8 cellular contexts compared by ENCODE assay signal in the genomic region with DNA sequence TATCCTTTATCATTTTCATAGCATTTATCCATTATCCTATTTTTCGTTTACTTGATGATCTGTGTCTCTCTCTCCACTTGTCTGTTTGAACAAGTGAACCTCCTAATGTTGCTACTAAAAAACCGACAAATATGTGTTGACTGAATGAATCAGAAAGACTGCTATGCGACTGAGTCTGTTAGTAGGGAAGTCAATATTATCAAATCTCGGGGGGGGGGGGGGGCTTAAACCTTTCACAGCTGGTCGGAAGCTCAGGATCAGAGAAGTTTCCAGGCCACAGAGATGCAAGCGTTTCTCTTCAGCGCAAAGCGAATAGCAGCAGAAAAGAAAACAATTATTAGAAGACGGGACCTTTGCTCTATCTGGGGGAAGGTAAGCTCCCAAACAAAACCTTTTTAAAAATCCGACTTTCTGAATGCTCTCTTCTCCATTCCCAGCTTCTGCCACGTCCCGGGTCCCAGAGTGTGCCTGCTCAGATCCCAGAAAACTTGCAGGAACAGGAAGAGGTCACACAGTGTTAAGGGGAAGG. TPM values are rescaled to one million over a fixed set of nuclear protein-coding genes. Genes with fewer than 3 reads are reported as not detected.
DNase-seq lines count a peak whose midpoint lies in the region; ATAC-seq, FAIRE-seq and TF ChIP-seq lines count a peak whose summit lies in the region.

No MANE protein-coding gene starts in this region.

- H3K9me1 ChIP-seq in keratinocyte (ENCODE audit: control insufficient read depth, extremely low read depth, insufficient read depth, low read length), result no peaks in the 10 kb centered on the region

- H3K9me3 ChIP-seq in heart left ventricle (no peaks in the 10 kb centered on the region), keratinocyte (ENCODE audit: control insufficient read depth, low read depth, low read length) (no peaks in the 10 kb centered on the region), testis (no peaks in the 10 kb centered on the region)

- peaks cover 5% of the 10 kb centered on the region for H3K9me3 Mint-ChIP-seq in activated naive CD8-positive, alpha-beta T cell treated with anti-CD3 and anti-CD28 coated beads, Interleukin-2, amount 10 ng/mL, durations not matched to agents 7 days and 5 days

- H3K27me3 ChIP-seq in heart left ventricle (no peaks in the 10 kb centered on the region), keratinocyte (ENCODE audit: control insufficient read depth, extremely low read depth, insufficient read depth, low read length) (no peaks in the 10 kb centered on the region), testis (no peaks in the 10 kb centered on the region)

- H3K36me3 ChIP-seq in heart left ventricle (peaks cover 0 to 25% (median 15%) of the 10 kb centered on the region in 9 donors), keratinocyte (ENCODE audit: control insufficient read depth in 2 of 2, extremely low read depth in 1 of 2, insufficient read depth in 2 of 2, low read length in 2 of 2) (peaks cover 5 to 7% of the 10 kb centered on the region in 2 experiments), testis (ENCODE audit: low read depth, missing control alignments) (no peaks in the 10 kb centered on the region)

- no peaks in the 10 kb centered on the region for H4K20me1 ChIP-seq in keratinocyte (ENCODE audit: control insufficient read depth, extremely low read depth, insufficient read depth, low read length)

- H3K4me2 ChIP-seq in keratinocyte (ENCODE audit: control insufficient read depth, extremely low read depth, insufficient read depth, low read depth, low read length), result peak overlapping the region; percentile 88

- peak overlapping the region; percentile 94 for H3K4me3 Mint-ChIP-seq in activated naive CD8-positive, alpha-beta T cell treated with anti-CD3 and anti-CD28 coated beads, Interleukin-2, amount 10 ng/mL, durations not matched to agents 7 days and 5 days

- H3K4me1 ChIP-seq in heart left ventricle, result peaks cover 0 to 32% (median 20%) of the 10 kb centered on the region in 12 donors
- peaks cover 12% of the 10 kb centered on the region for H3K4me1 ChIP-seq in keratinocyte (ENCODE audit: control insufficient read depth, extremely low read depth, insufficient read depth, low read length)
- H3K4me1 ChIP-seq in testis, result peaks cover 11% of the 10 kb centered on the region

- no peaks in the 10 kb centered on the region for H3K27me3 Mint-ChIP-seq in activated naive CD8-positive, alpha-beta T cell treated with anti-CD3 and anti-CD28 coated beads, Interleukin-2, amount 10 ng/mL, durations not matched to agents 7 days and 5 days

- TF ChIP-seq CTCF in heart left ventricle (IDR thresholded peaks at IDR 0.05), result no peak
- TF ChIP-seq CTCF in keratinocyte (optimal IDR thresholded peaks at IDR 0.05 in 1 of 3, IDR thresholded peaks at IDR 0.05 in 1 of 3, conservative IDR thresholded peaks at IDR 0.05 in 1 of 3; ENCODE audit: extremely low read depth in 1 of 3, insufficient read depth in 2 of 3, low read length in 3 of 3), result no peak
- TF ChIP-seq CTCF in testis (IDR thresholded peaks at IDR 0.05), result no peak
- no peak for TF ChIP-seq CTCF in GM10266 (IDR thresholded peaks at IDR 0.05; ENCODE audit: control insufficient read depth, insufficient read depth, low read depth, missing control alignments)

- TF ChIP-seq POLR2A in heart left ventricle (IDR thresholded peaks at IDR 0.05) (no peak), testis (IDR thresholded peaks at IDR 0.05) (no peak)

- peaks cover 32% of the 10 kb centered on the region for H3K79me2 ChIP-seq in keratinocyte (ENCODE audit: control insufficient read depth, insufficient read depth, low read length)

- dilution Hi-C loops in keratinocyte (cut with MboI; ENCODE audit: extremely low pct_ligation_motif_present, low sequenced_read_pairs), result no loop called here

- peak overlapping the region; percentile 99 for H3K27ac Mint-ChIP-seq in activated naive CD8-positive, alpha-beta T cell treated with anti-CD3 and anti-CD28 coated beads, Interleukin-2, amount 10 ng/mL, durations not matched to agents 7 days and 5 days

- DNase-seq in heart left ventricle (no peak), left ventricle myocardium superior (no peak), keratinocyte (ENCODE audit: low read depth, low spot score) (no peak), testis (no peak), kidney glomerular epithelial cell (lab: John Stamatoyannopoulos, UW) (no peak), GM10266 (ENCODE audit: extremely low spot score) (no peak)
- no peak for DNase-seq in activated naive CD8-positive, alpha-beta T cell treated with anti-CD3 and anti-CD28 coated beads, Interleukin-2, amount 10 ng/mL, durations not matched to agents 7 days and 5 days

- WGBS in heart left ventricle, 4 donors, result 0 to 1% (median 0%) methylated on average over 12 of the region's 12 CpGs
- WGBS in testis, 2 donors, result 0 to 1% methylated on average over 12 of the region's 12 CpGs

- H3K27ac ChIP-seq in heart left ventricle (peak overlapping the region; percentile 88 to 94 (median 91)), keratinocyte (ENCODE audit: control insufficient read depth, insufficient read depth, low read length) (peak overlapping the region; percentile 99), testis (peak overlapping the region; percentile 85 to 86)

- H3K4me3 ChIP-seq in heart left ventricle (peak overlapping the region; percentile 48 to 97 (median 78)), keratinocyte (ENCODE audit: control insufficient read depth in 2 of 3, extremely low read depth in 1 of 3, insufficient read depth in 2 of 3, low read depth in 1 of 3, low read length in 3 of 3) (peak overlapping the region; percentile 73 to 96 (median 86)), testis (peak overlapping the region; percentile 84 to 90)

- peak overlapping the region; percentile 99 for H2AFZ ChIP-seq in keratinocyte (ENCODE audit: control insufficient read depth, low read length)

- H3K4me1 Mint-ChIP-seq in activated naive CD8-positive, alpha-beta T cell treated with anti-CD3 and anti-CD28 coated beads, Interleukin-2, amount 10 ng/mL, durations not matched to agents 7 days and 5 days, result peaks cover 24% of the 10 kb centered on the region

- FAIRE-seq in keratinocyte (lab: Jason Lieb, UNC), result no peak

- ATAC-seq in heart left ventricle (no peak), left ventricle myocardium superior (no peak), GM18868 (IDR thresholded peaks at IDR 0.05; ENCODE audit: unreplicated experiment) (no peak)
- ATAC-seq in activated naive CD8-positive, alpha-beta T cell treated with anti-CD3 and anti-CD28 coated beads, Interleukin-2, amount 10 ng/mL, durations not matched to agents 7 days and 5 days (ENCODE audit: low read depth), result no peak

- intact Hi-C loops in heart left ventricle (cut with DNase I), result loop anchor here in 4 of 10 donors (5.0 to 10.0 kb wide), 4 partner anchors 245 to 1628 kb away; a partner anchor contains a TSS
- intact Hi-C loops in left ventricle myocardium superior (cut with micrococcal nuclease), result no loop called here
- intact Hi-C loops in testis (cut with DNase I; ENCODE audit: low total_unique reads), result no loop called here

- POLR2A ChIA-PET in activated naive CD8-positive, alpha-beta T cell treated with anti-CD3 and anti-CD28 coated beads, Interleukin-2, amount 10 ng/mL, durations not matched to agents 7 days and 5 days (lab: Charles Lee), result interaction anchor here (0.6 to 0.7 kb wide), 2 partner anchors 378 to 519 kb away, joined by 3 read pairs; no protein-coding TSS in a partner anchor

- H3K36me3 Mint-ChIP-seq in activated naive CD8-positive, alpha-beta T cell treated with anti-CD3 and anti-CD28 coated beads, Interleukin-2, amount 10 ng/mL, durations not matched to agents 7 days and 5 days, result peaks cover 23% of the 10 kb centered on the region

- H3K9ac ChIP-seq in keratinocyte (ENCODE audit: control insufficient read depth, extremely low read depth, insufficient read depth, low read length), result peak overlapping the region; percentile 92

RNA-seq across cellular contexts. Expression of a gene that starts 0.4 kb away (rescaled TPM):
- total RNA-seq in heart left ventricle (10 to 100 TPM in 8 of 9 donors, 1 to 10 TPM in 1; 8.2 to 23.6 (median 16.9) TPM), left ventricle myocardium superior (25.0 TPM), testis (10 to 100 TPM; 20.4 to 26.5 TPM)
- polyA plus RNA-seq in heart left ventricle (10 to 100 TPM; 10.0 to 20.8 TPM), keratinocyte (11.6 to 34.5 TPM (median 15.4 TPM) in 3 replicates), testis (ENCODE audit: insufficient read depth, low read depth, low replicate concordance) (15.0 TPM)
- 10 to 100 TPM; 23.6 to 28.1 TPM for total RNA-seq in activated naive CD8-positive, alpha-beta T cell treated with anti-CD3 and anti-CD28 coated beads, Interleukin-2, amount 10 ng/mL, durations not matched to agents 7 days and 5 days
- polyA plus RNA-seq in keratinocyte (2011; ENCODE audit: low read depth), result 72.3 TPM
- 8.5 and 23.1 TPM in 2 replicates for polyA plus RNA-seq in keratinocyte (2011; cell fraction: cytosol; rRNA removed)
- polyA plus RNA-seq in keratinocyte (2011; cell fraction: nucleus; rRNA removed), result 18.3 and 19.3 TPM in 2 replicates
- 21.1 and 22.1 TPM in 2 replicates for polyA plus RNA-seq in keratinocyte (2012; ENCODE audit: low replicate concordance)
- polyA minus RNA-seq in keratinocyte, result 0.98 to 27.9 TPM (median 6.4 TPM) in 3 replicates
- polyA minus RNA-seq in keratinocyte (2011; cell fraction: cytosol; rRNA and poly(A)+ RNA removed), result 6.5 TPM
- 10.0 and 13.7 TPM in 2 replicates for polyA minus RNA-seq in keratinocyte (2011; cell fraction: nucleus; rRNA and poly(A)+ RNA removed)

RNA-seq across cellular contexts. Expression of a gene that starts 40.2 kb away (rescaled TPM):
- total RNA-seq in heart left ventricle (under 1 TPM in 3 of 9 donors, not detected in 6; 0.12 to 0.33 (median 0.22) TPM), left ventricle myocardium superior (not detected), testis (not detected)
- polyA plus RNA-seq in heart left ventricle (not detected), keratinocyte (not detected in 3 replicates), testis (ENCODE audit: insufficient read depth, low read depth, low replicate concordance) (0.76 TPM)
- not detected for total RNA-seq in activated naive CD8-positive, alpha-beta T cell treated with anti-CD3 and anti-CD28 coated beads, Interleukin-2, amount 10 ng/mL, durations not matched to agents 7 days and 5 days
- polyA plus RNA-seq in keratinocyte (2011; ENCODE audit: low read depth), result not detected
- not detected in 2 replicates for polyA plus RNA-seq in keratinocyte (2011; cell fraction: cytosol; rRNA removed)
- polyA plus RNA-seq in keratinocyte (2011; cell fraction: nucleus; rRNA removed), result not detected in 2 replicates
- not detected in 2 replicates for polyA plus RNA-seq in keratinocyte (2012; ENCODE audit: low replicate concordance)
- not detected in 3 replicates for polyA minus RNA-seq in keratinocyte
- polyA minus RNA-seq in keratinocyte (2011; cell fraction: cytosol; rRNA and poly(A)+ RNA removed), result not detected
- not detected in 2 replicates for polyA minus RNA-seq in keratinocyte (2011; cell fraction: nucleus; rRNA and poly(A)+ RNA removed)
